In genomic region chr12:102163383-102163782, GRCh38 we compare ENCODE assay signal across 29 cellular contexts. TPM values are rescaled to one million over a fixed set of nuclear protein-coding genes. Genes with fewer than 3 reads are reported as not detected.
"Had no signal": no experiment of that assay in that cellular context is flagged by ENCODE, and none has a peak within 500 bp of the region (broad histone marks: within the 10 kb centered on the region; RNA-seq: fewer than 3 reads in every experiment).

No MANE protein-coding gene starts in this region.

- H3K4me3 ChIP-seq: stomach, suprapubic skin, testis, thoracic aorta, thyroid gland, tibial artery, tibial nerve, transverse colon, upper lobe of left lung, upper lobe of right lung, uterus, vagina had no signal

- H3K4me1 ChIP-seq: stomach, suprapubic skin, testis, tibial artery, tibial nerve, transverse colon, upper lobe of left lung, upper lobe of right lung, uterus, vagina had no signal

- H3K9me3 ChIP-seq: stomach, suprapubic skin, testis, thoracic aorta, thyroid gland, tibial artery, tibial nerve, transverse colon, upper lobe of left lung, upper lobe of right lung, uterus, vagina had no signal

- H3K27me3 ChIP-seq: stomach, suprapubic skin, testis, thyroid gland, tibial artery, tibial nerve, transverse colon, upper lobe of left lung, upper lobe of right lung, uterus, vagina had no signal

- H3K36me3 ChIP-seq: stomach, suprapubic skin, thoracic aorta, thyroid gland, tibial artery, tibial nerve, transverse colon, upper lobe of left lung, upper lobe of right lung, uterus, vagina had no signal

- FAIRE-seq: urothelium cell line had no signal

- H3K27ac ChIP-seq: stomach, suprapubic skin, testis, thoracic aorta, thyroid gland, tibial artery, tibial nerve, transverse colon, upper lobe of left lung, upper lobe of right lung, uterus, vagina had no signal

- DNase-seq: stimulated activated CD4-positive, alpha-beta T cell treated with anti-CD3 and anti-CD28 coated beads, Interleukin-2, amount 100 ng/mL, for 48 hours; stimulated activated CD4-positive, alpha-beta T cell treated with anti-CD3 and anti-CD28 coated beads, Interleukin-4, amount 100 ng/mL, for 1 hour; stimulated activated CD4-positive, alpha-beta T cell treated with anti-CD3 and anti-CD28 coated beads, Interleukin-4, amount 100 ng/mL, for 24 hours; stimulated activated CD4-positive, alpha-beta T cell treated with anti-CD3 and anti-CD28 coated beads, Interleukin-4, amount 100 ng/mL, for 4 hours; stimulated activated CD8-positive, alpha-beta memory T cell treated with anti-CD3 and anti-CD28 coated beads, Interleukin-4, amount 100 ng/mL, for 48 hours; stimulated activated naive B cell treated with anti-CD40 and anti-IgM and Interleukin-4, amounts not matched to agents 10 μg/mL and 1 μg/mL and 100 μg/mL, for 72 hours; stimulated activated naive CD4-positive, alpha-beta T cell; stimulated activated naive CD4-positive, alpha-beta T cell treated with Interleukin-2 at 50 U/mL for 16 hours; stimulated activated naive CD8-positive, alpha-beta T cell treated with anti-CD3 and anti-CD28 coated beads, Interleukin-15, amount 100 ng/mL, for 72 hours; stimulated activated naive CD8-positive, alpha-beta T cell treated with anti-CD3 and anti-CD28 coated beads, Interleukin-15, Interleukin-2, amounts not matched to agents 100 U/mL and 50 U/mL, for 24 hours; stomach; substantia nigra; testis; thyroid gland; tibial artery; transverse colon; trophoblast cell; upper lobe of left lung; upper lobe of right lung; uterus had no signal

RNA-seq across cellular contexts. Expression of gene PMCH, which starts 34.2 kb away (rescaled TPM):
- total RNA-seq: stomach, subcutaneous adipose tissue, suprapubic skin, temporal lobe, testis, thoracic aorta, thyroid gland, tibial nerve, transverse colon, upper lobe of left lung, upper lobe of right lung, ureter, urinary bladder, uterus, vagina had no signal
- polyA plus RNA-seq: stomach, urinary bladder had no signal
